In the genomic region with DNA sequence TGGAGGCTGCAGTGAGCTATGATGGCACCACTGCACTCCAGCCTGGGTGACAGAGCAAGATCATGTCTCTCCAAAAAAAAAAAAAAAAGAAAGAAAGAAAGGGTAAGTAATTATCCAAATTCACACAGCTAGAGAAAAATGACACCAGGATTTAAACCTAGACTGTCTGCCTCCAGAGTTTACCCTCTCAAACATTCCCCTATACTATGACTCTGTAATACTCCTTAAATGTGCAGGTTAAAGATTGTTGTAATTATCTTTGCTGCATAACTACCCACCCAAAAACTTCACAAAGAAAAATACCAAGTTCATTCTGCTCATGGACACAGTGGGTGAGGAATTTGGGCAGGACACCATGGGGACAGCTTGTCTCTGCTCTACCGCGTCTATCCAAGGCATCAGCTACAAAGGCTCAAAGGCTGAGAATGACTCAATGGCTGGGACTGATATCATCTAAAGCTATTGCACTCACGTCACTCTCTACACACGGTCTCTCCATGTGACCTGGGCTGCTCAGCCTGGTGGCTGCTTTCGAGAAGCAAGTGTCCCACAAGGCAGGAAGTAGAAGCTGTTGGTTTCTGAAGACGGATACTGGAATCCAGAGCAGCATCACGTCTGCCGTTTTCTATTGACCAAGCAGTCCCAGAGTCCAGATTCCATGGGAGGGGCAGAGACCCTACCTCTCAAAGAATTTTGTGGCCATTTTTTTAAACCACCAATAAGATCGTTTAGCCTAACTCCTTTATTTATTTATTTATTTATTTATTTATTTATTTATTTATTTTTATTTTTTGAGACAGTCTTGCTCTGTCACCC, we compare ENCODE assay signal across 1 cellular context.
TF ChIP-seq lines count a peak whose summit lies in the region.

No MANE protein-coding gene starts in this region.

TF ChIP-seq in HEK293, 187 proteins besides CTCF, POLR2A, EP300 and RAD21 (continued from another document and continues in another):
- TF ChIP-seq, protein P1, sequence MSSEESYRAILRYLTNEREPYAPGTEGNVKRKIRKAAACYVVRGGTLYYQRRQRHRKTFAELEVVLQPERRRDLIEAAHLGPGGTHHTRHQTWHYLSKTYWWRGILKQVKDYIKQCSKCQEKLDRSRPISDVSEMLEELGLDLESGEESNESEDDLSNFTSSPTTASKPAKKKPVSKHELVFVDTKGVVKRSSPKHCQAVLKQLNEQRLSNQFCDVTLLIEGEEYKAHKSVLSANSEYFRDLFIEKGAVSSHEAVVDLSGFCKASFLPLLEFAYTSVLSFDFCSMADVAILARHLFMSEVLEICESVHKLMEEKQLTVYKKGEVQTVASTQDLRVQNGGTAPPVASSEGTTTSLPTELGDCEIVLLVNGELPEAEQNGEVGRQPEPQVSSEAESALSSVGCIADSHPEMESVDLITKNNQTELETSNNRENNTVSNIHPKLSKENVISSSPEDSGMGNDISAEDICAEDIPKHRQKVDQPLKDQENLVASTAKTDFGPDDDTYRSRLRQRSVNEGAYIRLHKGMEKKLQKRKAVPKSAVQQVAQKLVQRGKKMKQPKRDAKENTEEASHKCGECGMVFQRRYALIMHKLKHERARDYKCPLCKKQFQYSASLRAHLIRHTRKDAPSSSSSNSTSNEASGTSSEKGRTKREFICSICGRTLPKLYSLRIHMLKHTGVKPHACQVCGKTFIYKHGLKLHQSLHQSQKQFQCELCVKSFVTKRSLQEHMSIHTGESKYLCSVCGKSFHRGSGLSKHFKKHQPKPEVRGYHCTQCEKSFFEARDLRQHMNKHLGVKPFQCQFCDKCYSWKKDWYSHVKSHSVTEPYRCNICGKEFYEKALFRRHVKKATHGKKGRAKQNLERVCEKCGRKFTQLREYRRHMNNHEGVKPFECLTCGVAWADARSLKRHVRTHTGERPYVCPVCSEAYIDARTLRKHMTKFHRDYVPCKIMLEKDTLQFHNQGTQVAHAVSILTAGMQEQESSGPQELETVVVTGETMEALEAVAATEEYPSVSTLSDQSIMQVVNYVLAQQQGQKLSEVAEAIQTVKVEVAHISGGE (tag by site-specific recombination; conservative IDR thresholded peaks at IDR 0.05; ENCODE audit: low read depth) = peak; percentile 85
- TF ChIP-seq ZBTB7A (tag by site-specific recombination; IDR thresholded peaks at IDR 0.05; ENCODE audit: low read depth) = no peak
- TF ChIP-seq ZNF623 (tag by site-specific recombination; IDR thresholded peaks at IDR 0.05) = peak; percentile 89
- TF ChIP-seq, protein P2, sequence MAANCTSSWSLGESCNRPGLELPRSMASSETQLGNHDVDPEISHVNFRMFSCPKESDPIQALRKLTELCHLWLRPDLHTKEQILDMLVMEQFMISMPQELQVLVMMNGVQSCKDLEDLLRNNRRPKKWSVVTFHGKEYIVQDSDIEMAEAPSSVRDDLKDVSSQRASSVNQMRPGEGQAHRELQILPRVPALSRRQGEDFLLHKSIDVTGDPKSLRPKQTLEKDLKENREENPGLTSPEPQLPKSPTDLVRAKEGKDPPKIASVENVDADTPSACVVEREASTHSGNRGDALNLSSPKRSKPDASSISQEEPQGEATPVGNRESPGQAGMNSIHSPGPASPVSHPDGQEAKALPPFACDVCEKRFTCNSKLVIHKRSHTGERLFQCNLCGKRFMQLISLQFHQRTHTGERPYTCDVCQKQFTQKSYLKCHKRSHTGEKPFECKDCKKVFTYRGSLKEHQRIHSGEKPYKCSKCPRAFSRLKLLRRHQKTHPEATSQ (tag by site-specific recombination; IDR thresholded peaks at IDR 0.05) = no peak
- TF ChIP-seq ZNF350 (tag by site-specific recombination; IDR thresholded peaks at IDR 0.05) = no peak
- peak; percentile 33; the same call in 1 of the 2 replicates for TF ChIP-seq REPIN1 (tag by site-specific recombination; IDR thresholded peaks at IDR 0.05; ENCODE audit: low read depth)
- peak; percentile 24; the same call in 1 of the 2 replicates for TF ChIP-seq SP7 (tag by site-specific recombination; IDR thresholded peaks at IDR 0.05)
- TF ChIP-seq, protein P3, sequence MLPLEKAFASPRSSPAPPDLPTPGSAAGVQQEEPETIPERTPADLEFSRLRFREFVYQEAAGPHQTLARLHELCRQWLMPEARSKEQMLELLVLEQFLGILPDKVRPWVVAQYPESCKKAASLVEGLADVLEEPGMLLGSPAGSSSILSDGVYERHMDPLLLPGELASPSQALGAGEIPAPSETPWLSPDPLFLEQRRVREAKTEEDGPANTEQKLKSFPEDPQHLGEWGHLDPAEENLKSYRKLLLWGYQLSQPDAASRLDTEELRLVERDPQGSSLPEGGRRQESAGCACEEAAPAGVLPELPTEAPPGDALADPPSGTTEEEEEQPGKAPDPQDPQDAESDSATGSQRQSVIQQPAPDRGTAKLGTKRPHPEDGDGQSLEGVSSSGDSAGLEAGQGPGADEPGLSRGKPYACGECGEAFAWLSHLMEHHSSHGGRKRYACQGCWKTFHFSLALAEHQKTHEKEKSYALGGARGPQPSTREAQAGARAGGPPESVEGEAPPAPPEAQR (tag by site-specific recombination; IDR thresholded peaks at IDR 0.05) = no peak
- TF ChIP-seq, protein P4, sequence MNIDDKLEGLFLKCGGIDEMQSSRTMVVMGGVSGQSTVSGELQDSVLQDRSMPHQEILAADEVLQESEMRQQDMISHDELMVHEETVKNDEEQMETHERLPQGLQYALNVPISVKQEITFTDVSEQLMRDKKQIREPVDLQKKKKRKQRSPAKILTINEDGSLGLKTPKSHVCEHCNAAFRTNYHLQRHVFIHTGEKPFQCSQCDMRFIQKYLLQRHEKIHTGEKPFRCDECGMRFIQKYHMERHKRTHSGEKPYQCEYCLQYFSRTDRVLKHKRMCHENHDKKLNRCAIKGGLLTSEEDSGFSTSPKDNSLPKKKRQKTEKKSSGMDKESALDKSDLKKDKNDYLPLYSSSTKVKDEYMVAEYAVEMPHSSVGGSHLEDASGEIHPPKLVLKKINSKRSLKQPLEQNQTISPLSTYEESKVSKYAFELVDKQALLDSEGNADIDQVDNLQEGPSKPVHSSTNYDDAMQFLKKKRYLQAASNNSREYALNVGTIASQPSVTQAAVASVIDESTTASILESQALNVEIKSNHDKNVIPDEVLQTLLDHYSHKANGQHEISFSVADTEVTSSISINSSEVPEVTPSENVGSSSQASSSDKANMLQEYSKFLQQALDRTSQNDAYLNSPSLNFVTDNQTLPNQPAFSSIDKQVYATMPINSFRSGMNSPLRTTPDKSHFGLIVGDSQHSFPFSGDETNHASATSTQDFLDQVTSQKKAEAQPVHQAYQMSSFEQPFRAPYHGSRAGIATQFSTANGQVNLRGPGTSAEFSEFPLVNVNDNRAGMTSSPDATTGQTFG (tag by site-specific recombination; IDR thresholded peaks at IDR 0.05; ENCODE audit: borderline replicate concordance) = no peak
- no peak for TF ChIP-seq YY2 (tag by site-specific recombination; IDR thresholded peaks at IDR 0.05)
- TF ChIP-seq OVOL3 (tag by site-specific recombination; IDR thresholded peaks at IDR 0.05) = no peak
- no peak for TF ChIP-seq YY1 (tag by site-specific recombination; IDR thresholded peaks at IDR 0.05)
- TF ChIP-seq ZNF561 (tag by site-specific recombination; IDR thresholded peaks at IDR 0.05; ENCODE audit: borderline replicate concordance) = no peak
- TF ChIP-seq MZF1 (tag by site-specific recombination; IDR thresholded peaks at IDR 0.05; ENCODE audit: borderline replicate concordance) = peak; percentile 78; the same call in 1 of the 2 replicates
- peak; percentile 74 for TF ChIP-seq ZXDB (tag by site-specific recombination; IDR thresholded peaks at IDR 0.05)
- no peak; the same call in none of the 2 replicates for TF ChIP-seq ZNF24 (tag by site-specific recombination; IDR thresholded peaks at IDR 0.05)
- TF ChIP-seq ZNF664 (tag by site-specific recombination; IDR thresholded peaks at IDR 0.05) = peak; percentile 81
- TF ChIP-seq, protein P5, sequence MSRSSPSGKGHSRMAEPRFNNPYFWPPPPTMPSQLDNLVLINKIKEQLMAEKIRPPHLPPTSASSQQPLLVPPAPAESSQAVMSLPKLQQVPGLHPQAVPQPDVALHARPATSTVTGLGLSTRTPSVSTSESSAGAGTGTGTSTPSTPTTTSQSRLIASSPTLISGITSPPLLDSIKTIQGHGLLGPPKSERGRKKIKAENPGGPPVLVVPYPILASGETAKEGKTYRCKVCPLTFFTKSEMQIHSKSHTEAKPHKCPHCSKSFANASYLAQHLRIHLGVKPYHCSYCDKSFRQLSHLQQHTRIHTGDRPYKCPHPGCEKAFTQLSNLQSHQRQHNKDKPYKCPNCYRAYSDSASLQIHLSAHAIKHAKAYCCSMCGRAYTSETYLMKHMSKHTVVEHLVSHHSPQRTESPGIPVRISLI (tag by site-specific recombination; IDR thresholded peaks at IDR 0.05) = no peak
- TF ChIP-seq ZNF560 (tag by site-specific recombination; IDR thresholded peaks at IDR 0.05; ENCODE audit: borderline replicate concordance) = peak; percentile 83
- peak; percentile 92 for TF ChIP-seq ZNF558 (tag by site-specific recombination; IDR thresholded peaks at IDR 0.05)
- no peak for TF ChIP-seq TCF7L2 (IDR thresholded peaks at IDR 0.05; ENCODE audit: borderline replicate concordance, low read depth, low read length)
- TF ChIP-seq ZNF23 (tag by site-specific recombination; IDR thresholded peaks at IDR 0.05; ENCODE audit: borderline replicate concordance) = no peak; the same call in 1 of the 2 replicates
- TF ChIP-seq, protein P6, sequence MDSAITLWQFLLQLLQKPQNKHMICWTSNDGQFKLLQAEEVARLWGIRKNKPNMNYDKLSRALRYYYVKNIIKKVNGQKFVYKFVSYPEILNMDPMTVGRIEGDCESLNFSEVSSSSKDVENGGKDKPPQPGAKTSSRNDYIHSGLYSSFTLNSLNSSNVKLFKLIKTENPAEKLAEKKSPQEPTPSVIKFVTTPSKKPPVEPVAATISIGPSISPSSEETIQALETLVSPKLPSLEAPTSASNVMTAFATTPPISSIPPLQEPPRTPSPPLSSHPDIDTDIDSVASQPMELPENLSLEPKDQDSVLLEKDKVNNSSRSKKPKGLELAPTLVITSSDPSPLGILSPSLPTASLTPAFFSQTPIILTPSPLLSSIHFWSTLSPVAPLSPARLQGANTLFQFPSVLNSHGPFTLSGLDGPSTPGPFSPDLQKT (IDR thresholded peaks at IDR 0.05; ENCODE audit: borderline replicate concordance, low read depth, low read length) = no peak
- TF ChIP-seq ZNF404 (tag by site-specific recombination; IDR thresholded peaks at IDR 0.05) = peak; percentile 94
- TF ChIP-seq, protein P7, sequence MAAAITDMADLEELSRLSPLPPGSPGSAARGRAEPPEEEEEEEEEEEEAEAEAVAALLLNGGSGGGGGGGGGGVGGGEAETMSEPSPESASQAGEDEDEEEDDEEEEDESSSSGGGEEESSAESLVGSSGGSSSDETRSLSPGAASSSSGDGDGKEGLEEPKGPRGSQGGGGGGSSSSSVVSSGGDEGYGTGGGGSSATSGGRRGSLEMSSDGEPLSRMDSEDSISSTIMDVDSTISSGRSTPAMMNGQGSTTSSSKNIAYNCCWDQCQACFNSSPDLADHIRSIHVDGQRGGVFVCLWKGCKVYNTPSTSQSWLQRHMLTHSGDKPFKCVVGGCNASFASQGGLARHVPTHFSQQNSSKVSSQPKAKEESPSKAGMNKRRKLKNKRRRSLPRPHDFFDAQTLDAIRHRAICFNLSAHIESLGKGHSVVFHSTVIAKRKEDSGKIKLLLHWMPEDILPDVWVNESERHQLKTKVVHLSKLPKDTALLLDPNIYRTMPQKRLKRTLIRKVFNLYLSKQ (tag by site-specific recombination; IDR thresholded peaks at IDR 0.05; ENCODE audit: borderline replicate concordance) = no peak; the same call in 1 of the 2 replicates
- no peak for TF ChIP-seq ZNF174 (tag by site-specific recombination; IDR thresholded peaks at IDR 0.05)
- TF ChIP-seq KLF9 (tag by site-specific recombination; IDR thresholded peaks at IDR 0.05; ENCODE audit: low read depth) = no peak
- no peak for TF ChIP-seq ZSCAN23 (tag by site-specific recombination; IDR thresholded peaks at IDR 0.05)
- TF ChIP-seq, protein P8, sequence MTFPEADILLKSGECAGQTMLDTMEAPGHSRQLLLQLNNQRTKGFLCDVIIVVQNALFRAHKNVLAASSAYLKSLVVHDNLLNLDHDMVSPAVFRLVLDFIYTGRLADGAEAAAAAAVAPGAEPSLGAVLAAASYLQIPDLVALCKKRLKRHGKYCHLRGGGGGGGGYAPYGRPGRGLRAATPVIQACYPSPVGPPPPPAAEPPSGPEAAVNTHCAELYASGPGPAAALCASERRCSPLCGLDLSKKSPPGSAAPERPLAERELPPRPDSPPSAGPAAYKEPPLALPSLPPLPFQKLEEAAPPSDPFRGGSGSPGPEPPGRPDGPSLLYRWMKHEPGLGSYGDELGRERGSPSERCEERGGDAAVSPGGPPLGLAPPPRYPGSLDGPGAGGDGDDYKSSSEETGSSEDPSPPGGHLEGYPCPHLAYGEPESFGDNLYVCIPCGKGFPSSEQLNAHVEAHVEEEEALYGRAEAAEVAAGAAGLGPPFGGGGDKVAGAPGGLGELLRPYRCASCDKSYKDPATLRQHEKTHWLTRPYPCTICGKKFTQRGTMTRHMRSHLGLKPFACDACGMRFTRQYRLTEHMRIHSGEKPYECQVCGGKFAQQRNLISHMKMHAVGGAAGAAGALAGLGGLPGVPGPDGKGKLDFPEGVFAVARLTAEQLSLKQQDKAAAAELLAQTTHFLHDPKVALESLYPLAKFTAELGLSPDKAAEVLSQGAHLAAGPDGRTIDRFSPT (tag by site-specific recombination; IDR thresholded peaks at IDR 0.05) = 0 out of 2 replicates have a peak, but pooled peaks have one; percentile 14
- no peak for TF ChIP-seq ZNF670 (tag by site-specific recombination; IDR thresholded peaks at IDR 0.05; ENCODE audit: low read depth)
- no peak for TF ChIP-seq ZNF585B (tag by site-specific recombination; IDR thresholded peaks at IDR 0.05)
- TF ChIP-seq ZNF830 (tag by site-specific recombination; IDR thresholded peaks at IDR 0.05; ENCODE audit: low read depth) = no peak
- TF ChIP-seq, protein P9, sequence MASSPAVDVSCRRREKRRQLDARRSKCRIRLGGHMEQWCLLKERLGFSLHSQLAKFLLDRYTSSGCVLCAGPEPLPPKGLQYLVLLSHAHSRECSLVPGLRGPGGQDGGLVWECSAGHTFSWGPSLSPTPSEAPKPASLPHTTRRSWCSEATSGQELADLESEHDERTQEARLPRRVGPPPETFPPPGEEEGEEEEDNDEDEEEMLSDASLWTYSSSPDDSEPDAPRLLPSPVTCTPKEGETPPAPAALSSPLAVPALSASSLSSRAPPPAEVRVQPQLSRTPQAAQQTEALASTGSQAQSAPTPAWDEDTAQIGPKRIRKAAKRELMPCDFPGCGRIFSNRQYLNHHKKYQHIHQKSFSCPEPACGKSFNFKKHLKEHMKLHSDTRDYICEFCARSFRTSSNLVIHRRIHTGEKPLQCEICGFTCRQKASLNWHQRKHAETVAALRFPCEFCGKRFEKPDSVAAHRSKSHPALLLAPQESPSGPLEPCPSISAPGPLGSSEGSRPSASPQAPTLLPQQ (tag by site-specific recombination; IDR thresholded peaks at IDR 0.05) = 0 out of 2 replicates have a peak, but pooled peaks have one; percentile 30
- TF ChIP-seq, protein P10, sequence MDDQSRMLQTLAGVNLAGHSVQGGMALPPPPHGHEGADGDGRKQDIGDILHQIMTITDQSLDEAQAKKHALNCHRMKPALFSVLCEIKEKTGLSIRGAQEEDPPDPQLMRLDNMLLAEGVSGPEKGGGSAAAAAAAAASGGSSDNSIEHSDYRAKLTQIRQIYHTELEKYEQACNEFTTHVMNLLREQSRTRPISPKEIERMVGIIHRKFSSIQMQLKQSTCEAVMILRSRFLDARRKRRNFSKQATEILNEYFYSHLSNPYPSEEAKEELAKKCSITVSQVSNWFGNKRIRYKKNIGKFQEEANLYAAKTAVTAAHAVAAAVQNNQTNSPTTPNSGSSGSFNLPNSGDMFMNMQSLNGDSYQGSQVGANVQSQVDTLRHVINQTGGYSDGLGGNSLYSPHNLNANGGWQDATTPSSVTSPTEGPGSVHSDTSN (CRISPR knock-in tag; IDR thresholded peaks at IDR 0.05) = no peak
- peak; percentile 89 for TF ChIP-seq ZBTB8A (tag by site-specific recombination; IDR thresholded peaks at IDR 0.05)
- TF ChIP-seq SALL2 (tag by site-specific recombination; IDR thresholded peaks at IDR 0.05; ENCODE audit: borderline replicate concordance) = no peak
